In genomic region chr20:40692240-40693011, GRCh38 we compare ENCODE assay signal across 24 cellular contexts. TPM values are rescaled to one million over a fixed set of nuclear protein-coding genes. Genes with fewer than 3 reads are reported as not detected.
DNase-seq lines count a peak whose midpoint lies in the region; ATAC-seq and TF ChIP-seq lines count a peak whose summit lies in the region.
"Had no signal": no experiment of that assay in that cellular context is flagged by ENCODE, and none has a peak within 500 bp of the region (broad histone marks: within the 10 kb centered on the region; RNA-seq: fewer than 3 reads in every experiment).

No MANE protein-coding gene starts in this region.

- H3K27ac ChIP-seq in iPS-18a (ENCODE audit: low read length) = no peak overlapping the region
- H3K27ac ChIP-seq in trophoblast cell (ENCODE audit: low read depth, low read length) = no peak overlapping the region
- H3K27ac ChIP-seq: left lung, SJSA1 had no signal

- H3K9me3 Mint-ChIP-seq in WTC11 = no peaks in the 10 kb centered on the region
- H3K9me3 Mint-ChIP-seq: activated naive CD4-positive, alpha-beta T cell treated with anti-CD3 and anti-CD28 coated beads, Interleukin-2, amount 50 U/mL, for 72 hours; activated T-helper 17 cell treated with anti-CD3 and anti-CD28 coated beads, Interleukin-2, amount 50 U/mL, for 72 hours; mesothelial cell of epicardium had no signal

- H3K27me3 Mint-ChIP-seq in WTC11 (ENCODE audit: low read depth) = peaks cover 96% of the 10 kb centered on the region

- DNase-seq in GM13977 (ENCODE audit: low spot score) = peak; percentile 17
- peak; percentile 38 for DNase-seq in WTC11 (ENCODE audit: low spot score)
- peak; percentile 82 to 89 for DNase-seq in trophoblast cell
- DNase-seq in GM20000 (ENCODE audit: low spot score) = no peak
- no peak for DNase-seq in BE2C
- DNase-seq: activated CD4-positive, alpha-beta T cell treated with anti-CD3 and anti-CD28 coated beads for 48 hours; activated CD8-positive, alpha-beta memory T cell treated with anti-CD3 and anti-CD28 coated beads, Interleukin-2, amount 10 ng/mL, durations not matched to agents 7 days and 5 days; CD4-positive, CD25-positive, alpha-beta regulatory T cell; DMS153; effector CD8-positive, alpha-beta T cell; GF-D8; left lung; naive thymus-derived CD8-positive, alpha-beta T cell; NCI-H1417 treated with DMSO at 0.1 percent for 48 hours; NCI-H524; T-helper 1 cell had no signal

- WGBS in trophoblast cell (ENCODE audit: extremely low coverage, insufficient coverage, insufficient read length) = no CpG with 5 or more reads among the region's 52 CpGs

- H3K36me3 Mint-ChIP-seq in WTC11 = no peaks in the 10 kb centered on the region
- H3K36me3 Mint-ChIP-seq: activated CD8-positive, alpha-beta memory T cell treated with anti-CD3 and anti-CD28 coated beads, Interleukin-2, amount 10 ng/mL, durations not matched to agents 7 days and 5 days; CD4-positive, CD25-positive, alpha-beta regulatory T cell; mesothelial cell of epicardium; naive thymus-derived CD8-positive, alpha-beta T cell had no signal

- H3K9ac ChIP-seq in iPS-18a (ENCODE audit: low read length) (no peak overlapping the region), trophoblast cell (ENCODE audit: low read length) (no peak overlapping the region)

- H2BK120ac ChIP-seq in trophoblast cell (ENCODE audit: insufficient read depth, low read length, poor library complexity) = no peak overlapping the region

- no peak overlapping the region for H3K27ac Mint-ChIP-seq in WTC11
- H3K27ac Mint-ChIP-seq: activated CD8-positive, alpha-beta memory T cell treated with anti-CD3 and anti-CD28 coated beads, Interleukin-2, amount 10 ng/mL, durations not matched to agents 7 days and 5 days; activated naive CD4-positive, alpha-beta T cell treated with anti-CD3 and anti-CD28 coated beads, Interleukin-2, amount 50 U/mL, for 72 hours; activated T-helper 17 cell treated with anti-CD3 and anti-CD28 coated beads, Interleukin-2, amount 50 U/mL, for 72 hours; CD4-positive, CD25-positive, alpha-beta regulatory T cell; mesothelial cell of epicardium had no signal

- H3K79me1 ChIP-seq in trophoblast cell (ENCODE audit: low read length) = peaks cover 11% of the 10 kb centered on the region

- no peak for TF ChIP-seq CTCF in GM13977 (IDR thresholded peaks at IDR 0.05; ENCODE audit: extremely low read depth, insufficient read depth, missing control alignments)
- no peak for TF ChIP-seq CTCF in WTC11 (IDR thresholded peaks at IDR 0.05)
- no peak for TF ChIP-seq CTCF in GM20000 (IDR thresholded peaks at IDR 0.05; ENCODE audit: extremely low read depth, missing control alignments)
- no peak for TF ChIP-seq CTCF in BE2C (IDR thresholded peaks at IDR 0.05; ENCODE audit: low read depth, low read length)

- no peak overlapping the region for H2AK5ac ChIP-seq in trophoblast cell (ENCODE audit: low read length)

- peak overlapping the region; percentile 60 for H3K4me3 ChIP-seq in iPS-18a (ENCODE audit: low read length)
- no peak overlapping the region for H3K4me3 ChIP-seq in trophoblast cell (ENCODE audit: low read depth, low read length)
- H3K4me3 ChIP-seq in BE2C (ENCODE audit: low read depth, low read length) = no peak overlapping the region
- H3K4me3 ChIP-seq: left lung, SJSA1 had no signal

- H2BK5ac ChIP-seq in trophoblast cell (ENCODE audit: low read depth, low read length, poor library complexity) = no peak overlapping the region

- no peak overlapping the region for H3K4me2 ChIP-seq in trophoblast cell (ENCODE audit: low read length)

- H3K18ac ChIP-seq in trophoblast cell (ENCODE audit: low read length) = no peak overlapping the region

- no peak overlapping the region for H4K91ac ChIP-seq in trophoblast cell (ENCODE audit: low read depth, low read length)

- H3K4ac ChIP-seq in trophoblast cell (ENCODE audit: low read depth, low read length) = no peak overlapping the region

- ATAC-seq in WTC11 (no peak), GM19452 (IDR thresholded peaks at IDR 0.05; ENCODE audit: unreplicated experiment) (no peak), GM19351 (IDR thresholded peaks at IDR 0.05; ENCODE audit: unreplicated experiment) (no peak)
- ATAC-seq: activated CD8-positive, alpha-beta memory T cell treated with anti-CD3 and anti-CD28 coated beads, Interleukin-2, amount 10 ng/mL, durations not matched to agents 7 days and 5 days; activated naive CD4-positive, alpha-beta T cell treated with anti-CD3 and anti-CD28 coated beads, Interleukin-2, amount 50 U/mL, for 72 hours; activated T-helper 17 cell treated with anti-CD3 and anti-CD28 coated beads, Interleukin-2, amount 50 U/mL, for 72 hours; HepG2; left lung; naive thymus-derived CD8-positive, alpha-beta T cell had no signal

- POLR2A ChIA-PET in WTC11 (lab: Charles Lee) = interaction anchor here (0.6 kb wide), 1 partner anchor 445 kb away, joined by 5 read pairs; no protein-coding TSS in a partner anchor

- H3K79me2 ChIP-seq in trophoblast cell (ENCODE audit: control insufficient read depth, insufficient read depth, low read length, poor library complexity) = peaks cover 16% of the 10 kb centered on the region

- peaks cover 31% of the 10 kb centered on the region for H3K4me1 Mint-ChIP-seq in WTC11
- H3K4me1 Mint-ChIP-seq: activated T-helper 17 cell treated with anti-CD3 and anti-CD28 coated beads, Interleukin-2, amount 50 U/mL, for 72 hours had no signal

- in situ Hi-C loops in GM13977 (cut with MboI; ENCODE audit: low pct_unique_long_range_greater_than_20kb, low sequenced_read_pairs, unreplicated experiment) = loop anchor here (25.0 kb wide), 1 partner anchor 805 kb away; no protein-coding TSS in a partner anchor

- H3K36me3 ChIP-seq in iPS-18a (ENCODE audit: control insufficient read depth, low read depth, low read length) = no peaks in the 10 kb centered on the region
- no peaks in the 10 kb centered on the region for H3K36me3 ChIP-seq in trophoblast cell (ENCODE audit: control insufficient read depth in 1 of 2, insufficient read depth in 2 of 2, low read length in 2 of 2)
- no peaks in the 10 kb centered on the region for H3K36me3 ChIP-seq in BE2C
- H3K36me3 ChIP-seq: left lung, SJSA1 had no signal

- H3K14ac ChIP-seq in trophoblast cell (ENCODE audit: low read length) = no peak overlapping the region

- H2BK12ac ChIP-seq in trophoblast cell (ENCODE audit: low read length) = no peak overlapping the region

- H3K4me3 Mint-ChIP-seq in WTC11 = peak overlapping the region; percentile 78
- H3K4me3 Mint-ChIP-seq: activated CD8-positive, alpha-beta memory T cell treated with anti-CD3 and anti-CD28 coated beads, Interleukin-2, amount 10 ng/mL, durations not matched to agents 7 days and 5 days; activated T-helper 17 cell treated with anti-CD3 and anti-CD28 coated beads, Interleukin-2, amount 50 U/mL, for 72 hours; mesothelial cell of epicardium had no signal

- no peak overlapping the region for H4K8ac ChIP-seq in trophoblast cell (ENCODE audit: low read depth, low read length)

- peaks cover 100% of the 10 kb centered on the region for H3K27me3 ChIP-seq in iPS-18a (ENCODE audit: control insufficient read depth, insufficient read depth, low read length)
- peaks cover 49% of the 10 kb centered on the region for H3K27me3 ChIP-seq in trophoblast cell (ENCODE audit: insufficient read depth, low read length)
- H3K27me3 ChIP-seq in BE2C = peaks cover 31% of the 10 kb centered on the region

- no peak overlapping the region for H2AFZ ChIP-seq in trophoblast cell (ENCODE audit: insufficient read depth, low read length, poor library complexity)

- no peak overlapping the region for H3K23ac ChIP-seq in trophoblast cell (ENCODE audit: low read length)

- H3K9me3 ChIP-seq in iPS-18a (ENCODE audit: control insufficient read depth, low read depth, low read length) (no peaks in the 10 kb centered on the region), trophoblast cell (ENCODE audit: insufficient read depth, low read depth, low read length) (peaks cover 9% of the 10 kb centered on the region), BE2C (no peaks in the 10 kb centered on the region)
- H3K9me3 ChIP-seq: left lung had no signal

- H4K12ac ChIP-seq in trophoblast cell (ENCODE audit: low read depth, low read length) = no peak overlapping the region

- CTCF ChIA-PET in WTC11 (lab: Charles Lee) = interaction anchor here (0.9 kb wide), 1 partner anchor 271 kb away, joined by 4 read pairs; no protein-coding TSS in a partner anchor

- H3K4me1 ChIP-seq in iPS-18a (ENCODE audit: control insufficient read depth, low read depth, low read length) (peaks cover 12% of the 10 kb centered on the region), trophoblast cell (ENCODE audit: control insufficient read depth in 1 of 2, insufficient read depth in 2 of 2, low read length in 2 of 2) (peaks cover 14 to 21% of the 10 kb centered on the region in 2 experiments), BE2C (no peaks in the 10 kb centered on the region)

TF ChIP-seq in WTC11, 78 proteins besides CTCF, POLR2A, EP300 and RAD21:
- TF ChIP-seq JAZF1 (CRISPR knock-in tag; IDR thresholded peaks at IDR 0.05) (no peak), FOXK1 (CRISPR knock-in tag; IDR thresholded peaks at IDR 0.05) (no peak), MAX (CRISPR knock-in tag; IDR thresholded peaks at IDR 0.05) (peak; percentile 19; the same call in 1 of the 2 replicates)

RNA-seq across cellular contexts. Expression of gene MAFB, which starts 3.4 kb away (rescaled TPM):
- 5.3 to 6.7 TPM (median 6.5 TPM) in 3 replicates for total RNA-seq in WTC11 (2021)
- polyA plus RNA-seq in trophoblast cell (2013) = 13.0 and 14.8 TPM in 2 replicates
- 3.1 TPM for polyA plus RNA-seq in BE2C (2012; ENCODE audit: insufficient read depth, insufficient read length, low read depth)
- total RNA-seq: activated T-helper 17 cell treated with anti-CD3 and anti-CD28 coated beads, Interleukin-2, amount 50 U/mL, for 72 hours; CD4-positive, CD25-positive, alpha-beta regulatory T cell; SJSA1 had no signal

Comparison
In these comparisons a context has a peak if more than half of its experiments do, and no peak if none do; other contexts are left out.
1. DNase-seq: peak in GM13977 (single experiment), WTC11 (single experiment) and trophoblast cell (2 of 2); none in GM20000 (single experiment) and BE2C (single experiment).